Comparison of ENCODE assay signal across 13 cellular contexts in the genomic region with DNA sequence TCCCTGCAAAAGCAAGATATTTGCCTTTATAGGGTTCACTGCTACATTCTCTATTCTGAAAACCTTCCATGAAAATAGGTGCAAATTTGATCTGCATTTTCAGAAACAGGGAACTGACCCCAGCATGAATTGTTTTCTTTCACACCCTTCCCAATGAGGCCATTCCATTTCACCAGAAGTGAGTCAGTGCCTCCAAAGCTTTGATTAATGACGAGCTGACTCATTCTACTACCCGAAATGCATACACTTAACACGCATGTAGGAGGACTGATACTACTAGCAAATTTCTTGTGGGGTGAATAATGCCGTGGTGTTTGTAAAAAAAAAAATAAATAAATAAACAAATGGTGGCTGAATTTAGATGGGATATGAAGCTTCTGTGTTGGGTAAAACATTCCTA.
DNase-seq lines count a peak whose midpoint lies in the region; ATAC-seq, FAIRE-seq and TF ChIP-seq lines count a peak whose summit lies in the region.
"Had no signal": no experiment of that assay in that cellular context is flagged by ENCODE, and none has a peak within 500 bp of the region (broad histone marks: within the 10 kb centered on the region; RNA-seq: fewer than 3 reads in every experiment).

No MANE protein-coding gene starts in this region.

- H4K20me1 ChIP-seq in K562 (replicated peaks; ENCODE audit: control insufficient read depth, insufficient read depth, low read length) = 0 out of 2 replicates have a peak, but pooled peaks cover 5% of the 10 kb centered on the region

- WGBS in K562 (ENCODE audit: insufficient coverage, low coverage, missing lambda C conversion rate) = 0% methylated on average over 4 of the region's 4 CpGs
- no CpG with 5 or more reads among the region's 4 CpGs for WGBS in mesodermal cell (ENCODE audit: insufficient coverage in 2 of 2), 2 experiments
- 52 to 70% (median 57%) methylated on average over 4 of the region's 4 CpGs for WGBS in stomach, 5 donors
- 37 to 48% methylated on average over 4 of the region's 4 CpGs for WGBS in tibial nerve, 2 donors

- H3K27me3 ChIP-seq in MG63 (no peaks in the 10 kb centered on the region), K562 (ENCODE audit: control insufficient read depth in 2 of 2, insufficient read depth in 2 of 2, low read length in 2 of 2) (no peaks in the 10 kb centered on the region), stomach (no peaks in the 10 kb centered on the region), tibial nerve (no peaks in the 10 kb centered on the region)
- H3K27me3 ChIP-seq: body of pancreas had no signal

- no peaks in the 10 kb centered on the region for H3K36me3 ChIP-seq in MG63
- H3K36me3 ChIP-seq in K562 (ENCODE audit: control insufficient read depth, insufficient read depth, low read length) = peaks cover 16% of the 10 kb centered on the region; the same call in 2 of the 3 replicates
- H3K36me3 ChIP-seq in mesodermal cell (ENCODE audit: control insufficient read depth, insufficient read depth, low read length) = no peaks in the 10 kb centered on the region
- H3K36me3 ChIP-seq in stomach = no peaks in the 10 kb centered on the region
- no peaks in the 10 kb centered on the region for H3K36me3 ChIP-seq in tibial nerve

- no peak overlapping the region for H2AFZ ChIP-seq in K562 (ENCODE audit: low read depth, low read length)

- H3K9me3 ChIP-seq in MG63 = no peaks in the 10 kb centered on the region
- no peaks in the 10 kb centered on the region for H3K9me3 ChIP-seq in K562 (replicated peaks; ENCODE audit: control insufficient read depth, insufficient read depth, low read depth, low read length)
- no peaks in the 10 kb centered on the region for H3K9me3 ChIP-seq in mesodermal cell (ENCODE audit: control insufficient read depth, low read length)
- no peaks in the 10 kb centered on the region for H3K9me3 ChIP-seq in stomach
- no peaks in the 10 kb centered on the region for H3K9me3 ChIP-seq in tibial nerve
- H3K9me3 ChIP-seq: body of pancreas had no signal

- H3K9ac ChIP-seq in K562 (ENCODE audit: insufficient read depth in 1 of 2, low read depth in 2 of 2, low read length in 2 of 2) = no peak overlapping the region; a peak in 1 of 4 replicates

- H3K79me2 ChIP-seq in K562 (ENCODE audit: control insufficient read depth, insufficient read depth, low read length) = peaks cover 15% of the 10 kb centered on the region; the same call in 2 of the 3 replicates

- no peak overlapping the region for H3K4me3 Mint-ChIP-seq in osteocyte (ENCODE audit: unreplicated experiment)
- H3K4me3 Mint-ChIP-seq: stimulated activated memory B cell treated with anti-CD40 and anti-IgM and Interleukin-4, amounts not matched to agents 10 μg/mL and 1 μg/mL and 100 μg/mL, for 72 hours had no signal

- no peaks in the 10 kb centered on the region for H3K4me1 Mint-ChIP-seq in osteocyte (ENCODE audit: unreplicated experiment)
- H3K4me1 Mint-ChIP-seq: stimulated activated memory B cell treated with anti-CD40 and anti-IgM and Interleukin-4, amounts not matched to agents 10 μg/mL and 1 μg/mL and 100 μg/mL, for 72 hours had no signal

- TF ChIP-seq EP300 in K562 (IDR thresholded peaks at IDR 0.05; ENCODE audit: low read length) (no peak), stomach (IDR thresholded peaks at IDR 0.05) (no peak), tibial nerve (IDR thresholded peaks at IDR 0.05) (no peak)

- peak; percentile 46 for FAIRE-seq in K562 (lab: Jason Lieb, UNC)
- FAIRE-seq: frontal cortex had no signal

- H3K36me3 Mint-ChIP-seq in osteocyte (ENCODE audit: unreplicated experiment) = no peaks in the 10 kb centered on the region
- H3K36me3 Mint-ChIP-seq: stimulated activated memory B cell treated with anti-CD40 and anti-IgM and Interleukin-4, amounts not matched to agents 10 μg/mL and 1 μg/mL and 100 μg/mL, for 72 hours had no signal

- peak; percentile 23 for DNase-seq in MG63
- DNase-seq in K562 (ENCODE audit: extremely low read depth in 1 of 4, low spot score in 3 of 4) = peak; percentile 12 to 67 (median 34)
- DNase-seq in stomach = no peak
- no peak for DNase-seq in Ammon's horn (ENCODE audit: low spot score)
- DNase-seq in osteocyte (ENCODE audit: extremely low spot score, unreplicated experiment) = no peak
- no peak for DNase-seq in tibial nerve (ENCODE audit: low spot score in 2 of 2)
- DNase-seq: body of pancreas had no signal

- TF ChIP-seq POLR2A in K562 (conservative IDR thresholded peaks at IDR 0.05) (no peak), stomach (IDR thresholded peaks at IDR 0.05) (no peak), tibial nerve (IDR thresholded peaks at IDR 0.05) (no peak)

- ATAC-seq in GM18511 (IDR thresholded peaks at IDR 0.05; ENCODE audit: unreplicated experiment) (peak; percentile 59), K562 (peak; percentile 96)
- ATAC-seq: body of pancreas; left lobe of liver; stimulated activated memory B cell treated with anti-CD40 and anti-IgM and Interleukin-4, amounts not matched to agents 10 μg/mL and 1 μg/mL and 100 μg/mL, for 72 hours had no signal

- intact Hi-C loops in K562 (cut with micrococcal nuclease) = loop anchor here (10.0 kb wide), 1 partner anchor 126 kb away; no protein-coding TSS in a partner anchor
- intact Hi-C loops in stomach (cut with DNase I; ENCODE audit: low total_unique reads) = no loop called here

- TF ChIP-seq CTCF in K562 (IDR thresholded peaks at IDR 0.05 in 2 of 3, conservative IDR thresholded peaks at IDR 0.05 in 1 of 3; ENCODE audit: insufficient read depth in 2 of 3, low read depth in 1 of 3, low read length in 3 of 3) (no peak), stomach (IDR thresholded peaks at IDR 0.05) (no peak), osteocyte (IDR thresholded peaks at IDR 0.05) (no peak), tibial nerve (IDR thresholded peaks at IDR 0.05) (no peak)

- no peaks in the 10 kb centered on the region for H3K9me1 ChIP-seq in K562 (ENCODE audit: control insufficient read depth, insufficient read depth, low read length)

- in situ Hi-C loops in K562 (cut with MboI) = no loop called here

- H3K4me3 ChIP-seq in MG63 (no peak overlapping the region), K562 (no peak overlapping the region), mesodermal cell (ENCODE audit: extremely low read depth, insufficient read depth, low read length, poor library complexity, severe bottlenecking) (no peak overlapping the region), stomach (no peak overlapping the region), tibial nerve (no peak overlapping the region)
- H3K4me3 ChIP-seq: body of pancreas had no signal

- BruUV-seq in K562 (replicated peaks; lab: Mats Ljungman, UMichigan) = no TSS peak

- H3K4me2 ChIP-seq in K562 (ENCODE audit: insufficient read depth, low read length) = no peak overlapping the region

- POLR2A ChIA-PET in K562 (lab: Yijun Ruan, JAX) = interaction anchor here (1.4 kb wide), 1 partner anchor 11 kb away, joined by 5 read pairs; no protein-coding TSS in a partner anchor

- TF ChIP-seq RAD21 in K562 (CRISPR knock-in tag; conservative IDR thresholded peaks at IDR 0.05 in 1 of 2, IDR thresholded peaks at IDR 0.05 in 1 of 2) = no peak

- H3K27ac ChIP-seq in K562 (ENCODE audit: extremely low read depth, low read depth, low read length) (peak overlapping the region; percentile 52; the same call in 1 of the 3 replicates), mesodermal cell (ENCODE audit: low read depth, low read length, severe bottlenecking) (peak overlapping the region; percentile 67), stomach (no peak overlapping the region), tibial nerve (no peak overlapping the region)
- H3K27ac ChIP-seq: body of pancreas, HL-60 had no signal

- CTCF ChIA-PET in K562 (lab: Yijun Ruan, JAX; ENCODE audit: low intra/inter-chr PET ratio) = no interaction called here

- H3K4me1 ChIP-seq in K562 (replicated peaks in 1 of 2; ENCODE audit: control insufficient read depth in 2 of 2, insufficient read depth in 2 of 2, low read length in 2 of 2) (peaks cover 0 to 16% of the 10 kb centered on the region in 2 experiments; a peak in 3 of 5 replicates), mesodermal cell (ENCODE audit: control insufficient read depth, insufficient read depth, low read length, poor library complexity, severe bottlenecking) (no peaks in the 10 kb centered on the region), stomach (no peaks in the 10 kb centered on the region), tibial nerve (no peaks in the 10 kb centered on the region)
- H3K4me1 ChIP-seq: body of pancreas had no signal

- H3K9me3 Mint-ChIP-seq in osteocyte (ENCODE audit: unreplicated experiment) = peaks cover 44% of the 10 kb centered on the region
- H3K9me3 Mint-ChIP-seq: stimulated activated memory B cell treated with anti-CD40 and anti-IgM and Interleukin-4, amounts not matched to agents 10 μg/mL and 1 μg/mL and 100 μg/mL, for 72 hours had no signal

- no peaks in the 10 kb centered on the region for H3K27me3 Mint-ChIP-seq in osteocyte (ENCODE audit: unreplicated experiment)
- H3K27me3 Mint-ChIP-seq: stimulated activated memory B cell treated with anti-CD40 and anti-IgM and Interleukin-4, amounts not matched to agents 10 μg/mL and 1 μg/mL and 100 μg/mL, for 72 hours had no signal

- no peak overlapping the region for H3K27ac Mint-ChIP-seq in osteocyte (ENCODE audit: unreplicated experiment)
- H3K27ac Mint-ChIP-seq: stimulated activated memory B cell treated with anti-CD40 and anti-IgM and Interleukin-4, amounts not matched to agents 10 μg/mL and 1 μg/mL and 100 μg/mL, for 72 hours had no signal

TF ChIP-seq in K562, 482 proteins besides CTCF, POLR2A, EP300 and RAD21 (continues in another document):
- TF ChIP-seq ZNF780A (CRISPR knock-in tag; IDR thresholded peaks at IDR 0.05) = no peak
- peak; percentile 78 for TF ChIP-seq ARID1B (IDR thresholded peaks at IDR 0.05)
- no peak for TF ChIP-seq ZNF583 (CRISPR knock-in tag; IDR thresholded peaks at IDR 0.05)
- TF ChIP-seq PTRF (tag; IDR thresholded peaks at IDR 0.05) = no peak
- TF ChIP-seq, protein P1, sequence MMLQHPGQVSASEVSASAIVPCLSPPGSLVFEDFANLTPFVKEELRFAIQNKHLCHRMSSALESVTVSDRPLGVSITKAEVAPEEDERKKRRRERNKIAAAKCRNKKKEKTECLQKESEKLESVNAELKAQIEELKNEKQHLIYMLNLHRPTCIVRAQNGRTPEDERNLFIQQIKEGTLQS (IDR thresholded peaks at IDR 0.05) = peak; percentile 89
- TF ChIP-seq, protein P1 (CRISPR knock-in tag; conservative IDR thresholded peaks at IDR 0.05) = no peak
- no peak for TF ChIP-seq ZNF445 (CRISPR knock-in tag; IDR thresholded peaks at IDR 0.05; ENCODE audit: low read depth)
- TF ChIP-seq TOE1 (IDR thresholded peaks at IDR 0.05; ENCODE audit: borderline replicate concordance) = no peak
- no peak for TF ChIP-seq TOE1 (CRISPR knock-in tag; IDR thresholded peaks at IDR 0.05; ENCODE audit: borderline replicate concordance, low read depth)

Comparison
In these comparisons a context has a peak if more than half of its experiments do, and no peak if none do; other contexts are left out.
1. DNase-seq: peak in MG63 (single experiment) and K562 (4 of 4); none in stomach (single experiment), Ammon's horn (single experiment), osteocyte (single experiment) and tibial nerve (0 of 2).
2. H3K27ac ChIP-seq: peak in K562 (single experiment) and mesodermal cell (single experiment); none in stomach (0 of 5) and tibial nerve (0 of 4).